ENCODE assay signal across 14 cellular contexts in the genomic region with DNA sequence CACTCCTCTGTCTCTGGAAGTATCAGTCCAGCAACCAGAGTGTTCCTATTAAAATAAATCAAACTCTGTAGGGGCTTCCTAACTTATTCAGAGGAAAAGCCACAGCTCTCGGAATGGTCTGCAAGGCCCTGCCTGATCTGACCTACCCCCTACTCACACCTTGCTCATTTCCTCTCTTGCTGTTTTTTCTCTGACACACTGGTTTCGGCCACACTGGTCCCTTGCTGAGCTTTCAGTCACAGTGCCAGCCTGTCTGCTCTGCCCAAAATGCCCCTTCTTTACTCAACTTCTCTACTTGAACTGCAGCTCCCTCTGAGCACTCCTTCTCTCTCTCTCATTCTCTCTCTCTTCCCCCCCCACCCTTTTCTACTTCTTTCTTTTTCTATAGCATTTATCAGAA.
DNase-seq lines count a peak whose midpoint lies in the region; ATAC-seq and TF ChIP-seq lines count a peak whose summit lies in the region.
"Had no signal": no experiment of that assay in that cellular context is flagged by ENCODE, and none has a peak within 500 bp of the region (broad histone marks: within the 10 kb centered on the region; RNA-seq: fewer than 3 reads in every experiment).

No MANE protein-coding gene starts in this region.

- H3K4me3 ChIP-seq in CD8-positive, alpha-beta T cell (ENCODE audit: low read depth, low read length): no peak overlapping the region
- H3K4me3 ChIP-seq in BE2C (ENCODE audit: low read depth, low read length): no peak overlapping the region
- no peak overlapping the region for H3K4me3 ChIP-seq in heart right ventricle

- H3K36me3 Mint-ChIP-seq in CD8-positive, alpha-beta T cell: peaks cover 26% of the 10 kb centered on the region
- H3K36me3 Mint-ChIP-seq in chondrocyte (ENCODE audit: low read depth): peaks cover 2% of the 10 kb centered on the region

- no peaks in the 10 kb centered on the region for H3K27me3 Mint-ChIP-seq in CD8-positive, alpha-beta T cell (ENCODE audit: low read depth)
- H3K27me3 Mint-ChIP-seq in chondrocyte (ENCODE audit: low read depth): no peaks in the 10 kb centered on the region

- H3K27ac ChIP-seq in CD8-positive, alpha-beta T cell (ENCODE audit: low read depth, low read length): no peak overlapping the region
- H3K27ac ChIP-seq in heart right ventricle: no peak overlapping the region

- H3K36me3 ChIP-seq in CD8-positive, alpha-beta T cell (ENCODE audit: insufficient read depth, low read length): no peaks in the 10 kb centered on the region
- H3K36me3 ChIP-seq in BE2C (no peaks in the 10 kb centered on the region), heart right ventricle (peaks cover 0 to 7% (median 0%) of the 10 kb centered on the region in 9 donors)

- no peak overlapping the region for H3K4me3 Mint-ChIP-seq in CD8-positive, alpha-beta T cell
- H3K4me3 Mint-ChIP-seq in chondrocyte (ENCODE audit: unreplicated experiment): no peak overlapping the region

- no peak for ATAC-seq in CD8-positive, alpha-beta T cell
- peak; percentile 76 for ATAC-seq in GM19395 (IDR thresholded peaks at IDR 0.05; ENCODE audit: unreplicated experiment)
- ATAC-seq in HG03103 (IDR thresholded peaks at IDR 0.05; ENCODE audit: low read depth, unreplicated experiment): peak; percentile 66
- ATAC-seq in heart right ventricle: no peak

- no peaks in the 10 kb centered on the region for H3K4me1 ChIP-seq in CD8-positive, alpha-beta T cell (ENCODE audit: insufficient read depth, low read length)
- H3K4me1 ChIP-seq in BE2C (no peaks in the 10 kb centered on the region; the same call in 1 of the 2 replicates), heart right ventricle (peaks cover 0 to 6% (median 0%) of the 10 kb centered on the region in 9 donors)

- no peaks in the 10 kb centered on the region for H3K9me3 Mint-ChIP-seq in CD8-positive, alpha-beta T cell
- no peaks in the 10 kb centered on the region for H3K9me3 Mint-ChIP-seq in chondrocyte (ENCODE audit: low read depth)

- H3K9me3 ChIP-seq in CD8-positive, alpha-beta T cell (ENCODE audit: low read length): no peaks in the 10 kb centered on the region
- no peaks in the 10 kb centered on the region for H3K9me3 ChIP-seq in BE2C
- no peaks in the 10 kb centered on the region for H3K9me3 ChIP-seq in heart right ventricle

- CTCF ChIA-PET in CD8-positive, alpha-beta T cell (lab: Charles Lee): no interaction called here

- H3K27me3 ChIP-seq in CD8-positive, alpha-beta T cell (ENCODE audit: insufficient read depth, low read length): no peaks in the 10 kb centered on the region
- H3K27me3 ChIP-seq in BE2C (no peaks in the 10 kb centered on the region), heart right ventricle (no peaks in the 10 kb centered on the region)

- 94 to 96% methylated on average over 2 of the region's 2 CpGs for WGBS in heart right ventricle, 2 donors

- DNase-seq in CD8-positive, alpha-beta T cell: no peak
- DNase-seq in chondrocyte (ENCODE audit: low spot score) (no peak), posterior vena cava (ENCODE audit: low spot score) (no peak), amniotic stem cell (lab: John Stamatoyannopoulos, UW) (no peak), BE2C (no peak), heart right ventricle (no peak)
- DNase-seq: midbrain; NCI-H1048; NCI-H524; stimulated activated CD4-positive, alpha-beta T cell treated with anti-CD3 and anti-CD28 coated beads, Interleukin-2, amount 100 ng/mL, for 24 hours; stimulated activated naive CD4-positive, alpha-beta T cell treated with Interleukin-2 at 50 U/mL for 16 hours; T-helper 2 cell had no signal

- peaks cover 20% of the 10 kb centered on the region for H3K4me1 Mint-ChIP-seq in CD8-positive, alpha-beta T cell (ENCODE audit: low read depth)
- peaks cover 9% of the 10 kb centered on the region for H3K4me1 Mint-ChIP-seq in chondrocyte (ENCODE audit: low read depth)

- POLR2A ChIA-PET in CD8-positive, alpha-beta T cell (lab: Charles Lee): no interaction called here

- intact Hi-C loops in CD8-positive, alpha-beta T cell (cut with DNase I, micrococcal nuclease): no loop called here
- intact Hi-C loops in posterior vena cava (cut with DNase I) (no loop called here), heart right ventricle (cut with DNase I) (loop anchor here in 1 of 10 donors (10.0 kb wide), 1 partner anchor 91 kb away; no protein-coding TSS in a partner anchor)

- peak overlapping the region; percentile 43 for H3K27ac Mint-ChIP-seq in CD8-positive, alpha-beta T cell
- peak overlapping the region; percentile 58 for H3K27ac Mint-ChIP-seq in chondrocyte (ENCODE audit: unreplicated experiment)

- no peak for TF ChIP-seq CTCF in CD8-positive, alpha-beta T cell (IDR thresholded peaks at IDR 0.05)
- TF ChIP-seq CTCF in chondrocyte (IDR thresholded peaks at IDR 0.05): no peak
- no peak for TF ChIP-seq CTCF in BE2C (IDR thresholded peaks at IDR 0.05; ENCODE audit: low read depth, low read length)
- no peak for TF ChIP-seq CTCF in heart right ventricle (IDR thresholded peaks at IDR 0.05)

Comparison
In these comparisons a context has a peak if more than half of its experiments do, and no peak if none do; other contexts are left out.
1. ATAC-seq: peak in GM19395 (single experiment) and HG03103 (single experiment); none in CD8-positive, alpha-beta T cell (single experiment) and heart right ventricle (0 of 8).